Comparison of ENCODE assay signal across 12 cellular contexts in genomic region chr19:8485561-8486371, GRCh38. TPM values are rescaled to one million over a fixed set of nuclear protein-coding genes. Genes with fewer than 3 reads are reported as not detected.
DNase-seq lines count a peak whose midpoint lies in the region; ATAC-seq and TF ChIP-seq lines count a peak whose summit lies in the region.
"Had no signal": no experiment of that assay in that cellular context is flagged by ENCODE, and none has a peak within 500 bp of the region (broad histone marks: within the 10 kb centered on the region; RNA-seq: fewer than 3 reads in every experiment).

No MANE protein-coding gene starts in this region.

- no peak overlapping the region for H3K14ac ChIP-seq in trophoblast cell (ENCODE audit: low read length)

- H3K4me2 ChIP-seq in OCI-LY7 (ENCODE audit: low read length) (no peak overlapping the region), trophoblast cell (ENCODE audit: low read length) (no peak overlapping the region)
- H3K4me2 ChIP-seq: A549 had no signal

- H3K27ac ChIP-seq in OCI-LY7 (ENCODE audit: low read depth, low read length, poor library complexity, severe bottlenecking) (no peak overlapping the region), caudate nucleus (ENCODE audit: low read depth, low read length) (peak overlapping the region; percentile 7), trophoblast cell (ENCODE audit: low read depth, low read length) (no peak overlapping the region)
- H3K27ac ChIP-seq: A549, suprapubic skin had no signal

- POLR2A ChIA-PET in activated CD4-positive, alpha-beta T cell treated with anti-CD3 and anti-CD28 coated beads, Interleukin-2, amount 10 ng/mL, durations not matched to agents 7 days and 5 days (lab: Charles Lee) = no interaction called here
- POLR2A ChIA-PET in OCI-LY7 (lab: Charles Lee) = no interaction called here

- DNase-seq in activated CD4-positive, alpha-beta T cell treated with anti-CD3 and anti-CD28 coated beads, Interleukin-2, amount 10 ng/mL, durations not matched to agents 7 days and 5 days = no peak
- DNase-seq in activated CD4-positive, alpha-beta T cell treated with anti-CD3 and anti-CD28 coated beads for 4 hours = no peak
- DNase-seq in OCI-LY7 (ENCODE audit: low spot score) (no peak), caudate nucleus (lab: John Stamatoyannopoulos, UW) (no peak), omental fat pad (ENCODE audit: low spot score) (no peak), trophoblast cell (no peak), activated gamma-delta T cell (lab: John Stamatoyannopoulos, UW) (no peak), NCI-H1436 (lab: John Stamatoyannopoulos, UW) (no peak)
- DNase-seq: dermis blood vessel endothelial cell, NCI-H2171 had no signal

- peak overlapping the region; percentile 69 for H3K27ac Mint-ChIP-seq in activated CD4-positive, alpha-beta T cell treated with anti-CD3 and anti-CD28 coated beads, Interleukin-2, amount 10 ng/mL, durations not matched to agents 7 days and 5 days

- no peak overlapping the region for H2BK5ac ChIP-seq in trophoblast cell (ENCODE audit: low read depth, low read length, poor library complexity)

- H3K36me3 ChIP-seq in OCI-LY7 (ENCODE audit: insufficient read depth, low read length) (peaks cover 99% of the 10 kb centered on the region), trophoblast cell (ENCODE audit: control insufficient read depth in 1 of 2, insufficient read depth in 2 of 2, low read length in 2 of 2) (peaks cover 84 to 86% of the 10 kb centered on the region in 2 experiments)

- no peak overlapping the region for H3K4ac ChIP-seq in trophoblast cell (ENCODE audit: low read depth, low read length)

- H2BK12ac ChIP-seq in trophoblast cell (ENCODE audit: low read length) = no peak overlapping the region

- no peak overlapping the region for H2AFZ ChIP-seq in OCI-LY7 (ENCODE audit: low read length)
- H2AFZ ChIP-seq in trophoblast cell (ENCODE audit: insufficient read depth, low read length, poor library complexity) = no peak overlapping the region

- no CpG with 5 or more reads among the region's 62 CpGs for WGBS in trophoblast cell (ENCODE audit: extremely low coverage, insufficient coverage, insufficient read length)

- intact Hi-C loops in OCI-LY7 (cut with micrococcal nuclease; ENCODE audit: unreplicated experiment) = no loop called here

- no peak overlapping the region for H3K9ac ChIP-seq in trophoblast cell (ENCODE audit: low read length)

- H3K23ac ChIP-seq in trophoblast cell (ENCODE audit: low read length) = no peak overlapping the region

- H3K4me1 Mint-ChIP-seq in activated CD4-positive, alpha-beta T cell treated with anti-CD3 and anti-CD28 coated beads, Interleukin-2, amount 10 ng/mL, durations not matched to agents 7 days and 5 days = peaks cover 65% of the 10 kb centered on the region

- no peaks in the 10 kb centered on the region for H3K9me2 ChIP-seq in OCI-LY7 (ENCODE audit: insufficient read depth, low read length)

- H2AK5ac ChIP-seq in trophoblast cell (ENCODE audit: low read length) = no peak overlapping the region

- no peaks in the 10 kb centered on the region for H3K4me1 ChIP-seq in OCI-LY7 (ENCODE audit: insufficient read depth, low read length, poor library complexity, severe bottlenecking)
- peaks cover 2 to 5% of the 10 kb centered on the region in 2 experiments for H3K4me1 ChIP-seq in trophoblast cell (ENCODE audit: control insufficient read depth in 1 of 2, insufficient read depth in 2 of 2, low read length in 2 of 2)
- H3K4me1 ChIP-seq: A549 had no signal

- H2BK120ac ChIP-seq in trophoblast cell (ENCODE audit: insufficient read depth, low read length, poor library complexity) = no peak overlapping the region

- H3K4me3 ChIP-seq in OCI-LY7 (ENCODE audit: low read depth, low read length, poor library complexity, severe bottlenecking) (no peak overlapping the region), trophoblast cell (ENCODE audit: low read depth, low read length) (no peak overlapping the region)
- H3K4me3 ChIP-seq: A549, suprapubic skin had no signal

- no peaks in the 10 kb centered on the region for H3K27me3 ChIP-seq in trophoblast cell (ENCODE audit: insufficient read depth, low read length)
- H3K27me3 ChIP-seq: suprapubic skin had no signal

- H3K9me3 ChIP-seq in OCI-LY7 (ENCODE audit: low read length) (no peaks in the 10 kb centered on the region), trophoblast cell (ENCODE audit: insufficient read depth, low read depth, low read length) (peaks cover 4% of the 10 kb centered on the region)
- H3K9me3 ChIP-seq: A549, suprapubic skin had no signal

- peaks cover 68% of the 10 kb centered on the region for H3K36me3 Mint-ChIP-seq in activated CD4-positive, alpha-beta T cell treated with anti-CD3 and anti-CD28 coated beads, Interleukin-2, amount 10 ng/mL, durations not matched to agents 7 days and 5 days (ENCODE audit: low read depth)

- no peak overlapping the region for H4K91ac ChIP-seq in trophoblast cell (ENCODE audit: low read depth, low read length)

- H3K79me1 ChIP-seq in trophoblast cell (ENCODE audit: low read length) = no peaks in the 10 kb centered on the region

- H3K9me3 Mint-ChIP-seq in activated CD4-positive, alpha-beta T cell treated with anti-CD3 and anti-CD28 coated beads, Interleukin-2, amount 10 ng/mL, durations not matched to agents 7 days and 5 days = no peaks in the 10 kb centered on the region

- H3K79me2 ChIP-seq in OCI-LY7 (ENCODE audit: insufficient read depth, low read depth, low read length) (peaks cover 14% of the 10 kb centered on the region; the same call in 1 of the 2 replicates), trophoblast cell (ENCODE audit: control insufficient read depth, insufficient read depth, low read length, poor library complexity) (peaks cover 3% of the 10 kb centered on the region)

- CTCF ChIA-PET in activated CD4-positive, alpha-beta T cell treated with anti-CD3 and anti-CD28 coated beads, Interleukin-2, amount 10 ng/mL, durations not matched to agents 7 days and 5 days (lab: Charles Lee) = interaction anchor here (1.0 to 2.3 kb wide), 3 partner anchors 19 to 95 kb away, joined by 3 to 8 read pairs (median 3); no protein-coding TSS in a partner anchor
- CTCF ChIA-PET in OCI-LY7 (lab: Charles Lee; ENCODE audit: unreplicated experiment) = no interaction called here

- H3K18ac ChIP-seq in trophoblast cell (ENCODE audit: low read length) = no peak overlapping the region

- ATAC-seq in omental fat pad (ENCODE audit: low FRiP score) = peak; percentile 26
- ATAC-seq: A549 had no signal

- H3K27me3 Mint-ChIP-seq in activated CD4-positive, alpha-beta T cell treated with anti-CD3 and anti-CD28 coated beads, Interleukin-2, amount 10 ng/mL, durations not matched to agents 7 days and 5 days = no peaks in the 10 kb centered on the region

- no peaks in the 10 kb centered on the region for H4K20me1 ChIP-seq in OCI-LY7 (ENCODE audit: insufficient read depth, low read length)

- TF ChIP-seq CTCF in OCI-LY7 (conservative IDR thresholded peaks at IDR 0.05; ENCODE audit: low read length) (no peak), omental fat pad (IDR thresholded peaks at IDR 0.05) (no peak)

- no peak overlapping the region for H3K4me3 Mint-ChIP-seq in activated CD4-positive, alpha-beta T cell treated with anti-CD3 and anti-CD28 coated beads, Interleukin-2, amount 10 ng/mL, durations not matched to agents 7 days and 5 days

- TSS peak; percentile 81 for BruUV-seq in OCI-LY7 (replicated peaks; lab: Mats Ljungman, UMichigan)

- no peak overlapping the region for H4K8ac ChIP-seq in trophoblast cell (ENCODE audit: low read depth, low read length)

- H4K12ac ChIP-seq in trophoblast cell (ENCODE audit: low read depth, low read length) = no peak overlapping the region

RNA-seq across cellular contexts. Expression of gene PRAM1, which starts 16.7 kb away (rescaled TPM):
- 1 to 10 TPM; 3.8 to 6.7 TPM for total RNA-seq in activated CD4-positive, alpha-beta T cell treated with anti-CD3 and anti-CD28 coated beads, Interleukin-2, amount 10 ng/mL, durations not matched to agents 7 days and 5 days
- total RNA-seq in OCI-LY7 (2014; rRNA removed; shearing (Covaris generic)) = 0.08 and 0.28 TPM in 2 replicates
- total RNA-seq in OCI-LY7 (2022) = 3.1 TPM in 2 replicates
- 1 to 10 TPM in 3 of 4 donors, under 1 TPM in 1; 0.56 to 4.6 (median 1.9) TPM for total RNA-seq in omental fat pad
- 0.07 and 0.11 TPM in 2 replicates for polyA plus RNA-seq in trophoblast cell (2013)
- total RNA-seq: dermis blood vessel endothelial cell had no signal

RNA-seq across cellular contexts. Expression of gene ZNF414, which starts 28.2 kb away (rescaled TPM):
- total RNA-seq in activated CD4-positive, alpha-beta T cell treated with anti-CD3 and anti-CD28 coated beads, Interleukin-2, amount 10 ng/mL, durations not matched to agents 7 days and 5 days = 10 to 100 TPM; 46.8 to 47.3 TPM
- total RNA-seq in OCI-LY7 (2014; rRNA removed; shearing (Covaris generic)) = 3.1 and 8.7 TPM in 2 replicates
- total RNA-seq in OCI-LY7 (2022) (39.0 and 47.5 TPM in 2 replicates), omental fat pad (1 to 10 TPM; 4.6 to 7.8 (median 7.4) TPM)
- polyA plus RNA-seq in trophoblast cell (2013) = 17.6 TPM in 2 replicates

RNA-seq across cellular contexts. Expression of gene HNRNPM, which starts 41.0 kb away (rescaled TPM):
- 100 to 1,000 TPM; 248 to 265 TPM for total RNA-seq in activated CD4-positive, alpha-beta T cell treated with anti-CD3 and anti-CD28 coated beads, Interleukin-2, amount 10 ng/mL, durations not matched to agents 7 days and 5 days
- 90.0 and 111 TPM in 2 replicates for total RNA-seq in OCI-LY7 (2014; rRNA removed; shearing (Covaris generic))
- total RNA-seq in OCI-LY7 (2022) (264 and 280 TPM in 2 replicates), omental fat pad (100 to 1,000 TPM in 3 of 4 donors, 10 to 100 TPM in 1; 80.4 to 158 (median 111) TPM)
- 145 and 148 TPM in 2 replicates for polyA plus RNA-seq in trophoblast cell (2013)
